ENCODE assay signal across 28 cellular contexts in the genomic region with DNA sequence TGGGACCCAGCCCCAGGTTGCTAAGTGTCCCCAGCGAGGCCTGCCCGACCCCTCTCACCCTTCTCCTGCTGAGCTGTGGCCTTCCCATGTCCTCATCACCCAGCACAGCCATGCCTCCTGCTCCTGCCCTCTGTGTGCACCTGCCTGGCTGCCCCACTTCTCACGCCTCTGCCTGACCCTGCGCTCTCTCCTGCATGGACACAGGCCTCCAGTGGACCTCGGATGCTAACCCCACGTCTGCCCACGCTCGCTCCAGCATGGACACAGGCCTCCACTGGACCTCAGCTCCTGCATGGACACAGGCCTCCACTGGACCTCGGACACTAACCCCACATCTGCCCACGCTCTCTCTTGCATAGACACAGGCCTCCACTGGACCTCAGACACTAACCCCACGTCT.
"Had no signal": no experiment of that assay in that cellular context is flagged by ENCODE, and none has a peak within 500 bp of the region (broad histone marks: within the 10 kb centered on the region; RNA-seq: fewer than 3 reads in every experiment).

No MANE protein-coding gene starts in this region.

- H3K27me3 ChIP-seq: left lung, ovary, right atrium auricular region, right lobe of liver, stomach, testis, thyroid gland, transverse colon, upper lobe of left lung had no signal

- H3K4me1 ChIP-seq: heart left ventricle, left lung, lower lobe of right lung, right atrium auricular region, right lobe of liver, stomach, testis, thyroid gland, transverse colon, upper lobe of left lung had no signal

- H3K27ac ChIP-seq: heart left ventricle, left lung, lower lobe of right lung, ovary, right atrium auricular region, right lobe of liver, skin epidermis, stomach, testis, thyroid gland, transverse colon, upper lobe of left lung had no signal

- H3K9me3 Mint-ChIP-seq: immature natural killer cell, mesothelial cell of epicardium, natural killer cell had no signal

- H3K4me1 Mint-ChIP-seq: immature natural killer cell, natural killer cell had no signal

- H3K9me3 ChIP-seq: left lung, lower lobe of right lung, ovary, right lobe of liver, testis, thyroid gland, transverse colon, upper lobe of left lung had no signal

- H3K4me3 ChIP-seq: heart left ventricle, left lung, lower lobe of right lung, ovary, right atrium auricular region, right lobe of liver, skin epidermis, stomach, testis, thyroid gland, transverse colon, upper lobe of left lung had no signal

- H3K27me3 Mint-ChIP-seq: progenitor cell of endocrine pancreas had no signal

- ATAC-seq: heart left ventricle; left cardiac atrium; left lung; natural killer cell; stimulated activated naive B cell treated with anti-CD40 and anti-IgM and Interleukin-4, amounts not matched to agents 10 μg/mL and 1 μg/mL and 100 μg/mL, for 72 hours; stimulated activated naive CD8-positive, alpha-beta T cell treated with anti-CD3 and anti-CD28 coated beads, Interleukin-15, Interleukin-2, amounts not matched to agents 100 U/mL and 50 U/mL, for 24 hours had no signal

- DNase-seq: heart left ventricle; hypothalamus; immature natural killer cell; left cardiac atrium; left lung; lower lobe of right lung; mammary epithelial cell; mesenchymal stem cell; naive B cell; natural killer cell; nucleus accumbens; ovary; right lobe of liver; stimulated activated CD4-positive, alpha-beta T cell treated with anti-CD3 and anti-CD28 coated beads, Interleukin-12 subunit alpha, Interleukin-12 subunit beta, amount 100 ng/mL, for 4 hours; stimulated activated CD4-positive, alpha-beta T cell treated with anti-CD3 and anti-CD28 coated beads, Interleukin-15, amount 100 ng/mL, for 24 hours; stimulated activated CD4-positive, alpha-beta T cell treated with anti-CD3 and anti-CD28 coated beads, Interleukin-2, amount 100 ng/mL, for 24 hours; stimulated activated CD4-positive, alpha-beta T cell treated with anti-CD3 and anti-CD28 coated beads, Interleukin-4, amount 100 ng/mL, for 1 hour; stimulated activated naive B cell treated with anti-CD40 and anti-IgM and Interleukin-4, amounts not matched to agents 10 μg/mL and 1 μg/mL and 100 μg/mL, for 72 hours; stimulated activated naive CD8-positive, alpha-beta T cell treated with anti-CD3 and anti-CD28 coated beads, Interleukin-15, Interleukin-2, amounts not matched to agents 100 U/mL and 50 U/mL, for 24 hours; stomach; testis; thyroid gland; transverse colon had no signal

- H3K27ac Mint-ChIP-seq: mesothelial cell of epicardium; natural killer cell; progenitor cell of endocrine pancreas; stimulated activated naive B cell treated with anti-CD40 and anti-IgM and Interleukin-4, amounts not matched to agents 10 μg/mL and 1 μg/mL and 100 μg/mL, for 72 hours had no signal

- H3K36me3 ChIP-seq: heart left ventricle, left lung, lower lobe of right lung, ovary, right atrium auricular region, right lobe of liver, stomach, thyroid gland, transverse colon, upper lobe of left lung had no signal

- H3K36me3 Mint-ChIP-seq: immature natural killer cell; mesothelial cell of epicardium; naive B cell; natural killer cell; stimulated activated naive B cell treated with anti-CD40 and anti-IgM and Interleukin-4, amounts not matched to agents 10 μg/mL and 1 μg/mL and 100 μg/mL, for 72 hours had no signal

- H3K4me3 Mint-ChIP-seq: immature natural killer cell; mesothelial cell of epicardium; naive B cell; natural killer cell; stimulated activated naive B cell treated with anti-CD40 and anti-IgM and Interleukin-4, amounts not matched to agents 10 μg/mL and 1 μg/mL and 100 μg/mL, for 72 hours had no signal
